ENCODE assay signal across 22 cellular contexts in the genomic region with DNA sequence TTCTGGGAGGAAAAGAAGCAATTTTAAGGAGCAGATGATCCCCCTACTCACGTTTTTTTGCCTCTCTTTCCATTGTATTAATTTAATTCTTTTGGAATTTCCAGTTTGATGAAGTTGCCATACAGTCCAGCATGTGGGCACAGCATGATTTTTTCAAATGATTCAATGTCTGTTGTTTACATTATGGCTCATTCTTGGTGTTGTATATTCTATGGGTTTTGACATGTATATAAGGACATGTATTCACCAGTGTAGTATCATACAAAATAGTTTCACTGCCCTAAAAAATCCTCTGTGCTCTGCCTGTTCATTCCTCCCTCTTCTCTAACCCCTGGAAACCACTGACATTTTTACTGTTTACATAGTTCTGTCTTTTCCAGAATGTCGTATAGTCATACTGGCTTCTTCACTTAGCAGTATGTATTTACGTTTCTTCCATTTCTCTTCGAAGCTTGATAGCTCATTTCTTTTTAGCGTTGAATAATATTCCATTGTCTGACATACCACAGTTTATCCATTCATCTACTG. TPM values are rescaled to one million over a fixed set of nuclear protein-coding genes. Genes with fewer than 3 reads are reported as not detected.
DNase-seq lines count a peak whose midpoint lies in the region; ATAC-seq, FAIRE-seq and TF ChIP-seq lines count a peak whose summit lies in the region.
"Had no signal": no experiment of that assay in that cellular context is flagged by ENCODE, and none has a peak within 500 bp of the region (broad histone marks: within the 10 kb centered on the region; RNA-seq: fewer than 3 reads in every experiment).

No MANE protein-coding gene starts in this region.

- H3K27ac Mint-ChIP-seq in MCF 10A (ENCODE audit: low read depth, unreplicated experiment): no peak overlapping the region
- no peak overlapping the region for H3K27ac Mint-ChIP-seq in activated T-cell treated with anti-CD3 and anti-CD28 coated beads, Interleukin-2, amount 50 U/mL, for 72 hours
- H3K27ac Mint-ChIP-seq: CD4-positive, alpha-beta T cell; HFFc6 had no signal

- H3K9ac ChIP-seq in mammary epithelial cell (ENCODE audit: insufficient read depth, low read length): no peak overlapping the region

- no peaks in the 10 kb centered on the region for H3K36me3 ChIP-seq in mammary epithelial cell (ENCODE audit: insufficient read depth, low read length)
- no peaks in the 10 kb centered on the region for H3K36me3 ChIP-seq in small intestine (ENCODE audit: control insufficient read depth in 2 of 2, insufficient read depth in 2 of 2, low read length in 2 of 2)

- peaks cover 20% of the 10 kb centered on the region for H3K27me3 Mint-ChIP-seq in MCF 10A (ENCODE audit: insufficient read depth, unreplicated experiment)
- H3K27me3 Mint-ChIP-seq in activated T-cell treated with anti-CD3 and anti-CD28 coated beads, Interleukin-2, amount 50 U/mL, for 72 hours (ENCODE audit: low read depth): no peaks in the 10 kb centered on the region
- H3K27me3 Mint-ChIP-seq: CD4-positive, alpha-beta T cell had no signal

- CTCF ChIA-PET in mammary epithelial cell (lab: Charles Lee; ENCODE audit: low non-redundant PET) (no interaction called here), MCF 10A (lab: Yijun Ruan, JAX) (interaction anchor here (0.6 to 0.7 kb wide), 2 partner anchors 14 to 37 kb away, joined by 3 to 4 read pairs; no protein-coding TSS in a partner anchor)

- H3K9me3 Mint-ChIP-seq in MCF 10A (ENCODE audit: unreplicated experiment): no peaks in the 10 kb centered on the region
- H3K9me3 Mint-ChIP-seq in activated T-cell treated with anti-CD3 and anti-CD28 coated beads, Interleukin-2, amount 50 U/mL, for 72 hours: no peaks in the 10 kb centered on the region
- H3K9me3 Mint-ChIP-seq: HFFc6 had no signal

- 75% methylated on average over 5 of the region's 5 CpGs for WGBS in mammary epithelial cell (ENCODE audit: low coverage, missing lambda C conversion rate)
- WGBS in small intestine, 3 donors: 80 to 87% (median 81%) methylated on average over 5 of the region's 5 CpGs

- DNase-seq in mammary epithelial cell (peak; percentile 42), MCF 10A (ENCODE audit: unreplicated experiment) (no peak), epithelial cell of esophagus (ENCODE audit: low read depth) (peak; percentile 78), foreskin keratinocyte (peak; percentile 33 to 43), HuH-7.5 (ENCODE audit: low spot score) (no peak), small intestine (no peak)
- no peak for DNase-seq in activated T-cell treated with anti-CD3 and anti-CD28 coated beads, Interleukin-2, amount 50 U/mL, for 72 hours
- DNase-seq: AML-193; Caco-2; CD4-positive, alpha-beta T cell; GDM1; GOT3; H7; HFFc6 had no signal

- H3K36me3 Mint-ChIP-seq in MCF 10A (ENCODE audit: insufficient read depth, unreplicated experiment): no peaks in the 10 kb centered on the region
- no peaks in the 10 kb centered on the region for H3K36me3 Mint-ChIP-seq in activated T-cell treated with anti-CD3 and anti-CD28 coated beads, Interleukin-2, amount 50 U/mL, for 72 hours (ENCODE audit: insufficient read depth in 2 of 2)

- peaks cover 7% of the 10 kb centered on the region for H3K4me1 Mint-ChIP-seq in MCF 10A (ENCODE audit: insufficient read depth, unreplicated experiment)
- H3K4me1 Mint-ChIP-seq in activated T-cell treated with anti-CD3 and anti-CD28 coated beads, Interleukin-2, amount 50 U/mL, for 72 hours (ENCODE audit: low read depth): no peaks in the 10 kb centered on the region

- H3K27ac ChIP-seq in mammary epithelial cell (ENCODE audit: insufficient read depth, low read depth, low read length): no peak overlapping the region
- H3K27ac ChIP-seq in foreskin keratinocyte: no peak overlapping the region
- H3K27ac ChIP-seq in small intestine (ENCODE audit: low read depth in 1 of 2, low read length in 1 of 2): no peak overlapping the region
- H3K27ac ChIP-seq: 22Rv1, A549, C4-2B had no signal

- H3K27me3 ChIP-seq in mammary epithelial cell (ENCODE audit: insufficient read depth, low read length): no peaks in the 10 kb centered on the region
- H3K27me3 ChIP-seq in foreskin keratinocyte: peaks cover 3% of the 10 kb centered on the region
- H3K27me3 ChIP-seq in small intestine (ENCODE audit: control insufficient read depth in 2 of 2, insufficient read depth in 2 of 2, low read length in 2 of 2): no peaks in the 10 kb centered on the region

- BruUV-seq in mammary epithelial cell (replicated peaks; lab: Mats Ljungman, UMichigan): no TSS peak
- BruUV-seq in MCF 10A (replicated peaks; lab: Mats Ljungman, UMichigan): no TSS peak

- H3K4me3 ChIP-seq in mammary epithelial cell (replicated peaks in 1 of 3; ENCODE audit: insufficient read depth in 1 of 3, low read depth in 2 of 3, low read length in 3 of 3) (no peak overlapping the region), epithelial cell of esophagus (ENCODE audit: low read length) (no peak overlapping the region), small intestine (ENCODE audit: low read depth in 1 of 2, low read length in 2 of 2) (no peak overlapping the region)
- H3K4me3 ChIP-seq: A549 had no signal

- no peak overlapping the region for H3K4me2 ChIP-seq in mammary epithelial cell (ENCODE audit: insufficient read depth, low read depth, low read length)
- H3K4me2 ChIP-seq: A549 had no signal

- peak; percentile 34 for ATAC-seq in foreskin keratinocyte
- ATAC-seq in activated T-cell treated with anti-CD3 and anti-CD28 coated beads, Interleukin-2, amount 50 U/mL, for 72 hours (replicated peaks in 1 of 2): no peak
- ATAC-seq: A549, HCT116 had no signal

- in situ Hi-C loops in mammary epithelial cell (cut with MboI; ENCODE audit: low sequenced_read_pairs in 2 of 2): no loop called here

- POLR2A ChIA-PET in MCF 10A (lab: Yijun Ruan, JAX): no interaction called here

- no peak for FAIRE-seq in small intestine (lab: Jason Lieb, UNC)
- FAIRE-seq: A549, D721Med, GM12892, GM18507, HTR-8/SVneo had no signal

- dilution Hi-C loops in mammary epithelial cell (cut with HindIII; ENCODE audit: low sequenced_read_pairs): no loop called here

- H2AFZ ChIP-seq in mammary epithelial cell (ENCODE audit: low read depth, low read length): no peak overlapping the region

- H3K9me3 ChIP-seq in mammary epithelial cell (replicated peaks; ENCODE audit: insufficient read depth, low read length) (no peaks in the 10 kb centered on the region), small intestine (ENCODE audit: control insufficient read depth, low read depth) (no peaks in the 10 kb centered on the region)
- H3K9me3 ChIP-seq: A549, Caco-2 had no signal

- no peaks in the 10 kb centered on the region for H3K4me1 ChIP-seq in mammary epithelial cell (ENCODE audit: insufficient read depth, low read length)
- H3K4me1 ChIP-seq in foreskin keratinocyte: no peaks in the 10 kb centered on the region
- no peaks in the 10 kb centered on the region for H3K4me1 ChIP-seq in small intestine (ENCODE audit: control insufficient read depth in 2 of 2, insufficient read depth in 1 of 2, low read depth in 1 of 2, low read length in 1 of 2)
- H3K4me1 ChIP-seq: A549, Caco-2 had no signal

- intact Hi-C loops in mammary epithelial cell (cut with micrococcal nuclease): no loop called here
- intact Hi-C loops in MCF 10A (cut with micrococcal nuclease): no loop called here

- H4K20me1 ChIP-seq in mammary epithelial cell (ENCODE audit: insufficient read depth, low read length): no peaks in the 10 kb centered on the region

- no peaks in the 10 kb centered on the region for H3K79me2 ChIP-seq in mammary epithelial cell (ENCODE audit: insufficient read depth, low read length)

- H3K4me3 Mint-ChIP-seq in MCF 10A (ENCODE audit: unreplicated experiment): no peak overlapping the region
- no peak overlapping the region for H3K4me3 Mint-ChIP-seq in activated T-cell treated with anti-CD3 and anti-CD28 coated beads, Interleukin-2, amount 50 U/mL, for 72 hours
- H3K4me3 Mint-ChIP-seq: CD4-positive, alpha-beta T cell; HFFc6 had no signal

- TF ChIP-seq CTCF in mammary epithelial cell (conservative IDR thresholded peaks at IDR 0.05 in 1 of 2, IDR thresholded peaks at IDR 0.05 in 1 of 2; ENCODE audit: extremely low read depth in 1 of 2, insufficient read depth in 1 of 2, low read depth in 1 of 2, low read length in 2 of 2): no peak
- TF ChIP-seq CTCF in MCF 10A (IDR thresholded peaks at IDR 0.05; ENCODE audit: unreplicated experiment): no peak
- TF ChIP-seq CTCF in epithelial cell of esophagus (IDR thresholded peaks at IDR 0.05; ENCODE audit: insufficient read depth, low read depth, low read length, missing control alignments): no peak
- no peak for TF ChIP-seq CTCF in foreskin keratinocyte (conservative IDR thresholded peaks at IDR 0.05)

RNA-seq across cellular contexts. Expression of gene KLHDC2, which starts 13.3 kb away (rescaled TPM):
- total RNA-seq in mammary epithelial cell: 10 to 100 TPM; 29.0 to 41.5 TPM
- polyA plus RNA-seq in mammary epithelial cell: 23.0 TPM
- polyA minus RNA-seq in mammary epithelial cell: 17.0 TPM
- total RNA-seq in MCF 10A (2022): 28.3 and 32.4 TPM in 2 replicates
- total RNA-seq in foreskin keratinocyte: 33.9 and 37.3 TPM in 2 replicates
- 23.7 and 24.1 TPM in 2 replicates for polyA plus RNA-seq in foreskin keratinocyte
- total RNA-seq in activated T-cell treated with anti-CD3 and anti-CD28 coated beads, Interleukin-2, amount 50 U/mL, for 72 hours: 10 to 100 TPM; 43.1 to 48.7 TPM
- polyA plus RNA-seq in small intestine: 100 to 1,000 TPM in 1 of 3 donors, 10 to 100 TPM in 2; 40.0 to 135 (median 82.1) TPM

Comparison
In these comparisons a context has a peak if more than half of its experiments do, and no peak if none do; other contexts are left out.
1. DNase-seq: peak in mammary epithelial cell (single experiment), epithelial cell of esophagus (single experiment) and foreskin keratinocyte (2 of 2); none in MCF 10A (single experiment), HuH-7.5 (single experiment), activated T-cell treated with anti-CD3 and anti-CD28 coated beads, Interleukin-2, amount 50 U/mL, for 72 hours (0 of 2) and small intestine (single experiment).